ENCODE assay signal across 27 cellular contexts in the genomic region with DNA sequence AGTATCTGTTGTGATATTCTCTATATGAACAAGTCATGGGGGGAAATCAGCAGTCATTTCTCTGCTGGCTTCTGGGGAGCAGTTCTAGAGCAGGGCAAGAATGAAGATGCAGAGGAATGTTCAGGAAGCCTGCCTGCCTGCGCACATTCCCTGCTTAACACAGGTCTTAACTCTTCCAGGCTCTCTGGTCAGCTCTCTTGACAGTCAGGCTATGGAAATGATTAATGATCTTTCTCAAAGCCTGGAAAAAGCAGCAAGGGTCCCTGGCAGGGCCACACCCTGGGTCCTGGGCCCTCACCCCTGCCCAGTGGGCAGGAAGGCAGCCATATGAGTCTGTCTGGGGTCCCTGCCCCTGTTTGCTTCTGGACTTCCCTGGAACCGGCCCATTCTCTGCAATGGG. TPM values are rescaled to one million over a fixed set of nuclear protein-coding genes. Genes with fewer than 3 reads are reported as not detected.
DNase-seq lines count a peak whose midpoint lies in the region; ATAC-seq and TF ChIP-seq lines count a peak whose summit lies in the region.
"Had no signal": no experiment of that assay in that cellular context is flagged by ENCODE, and none has a peak within 500 bp of the region (broad histone marks: within the 10 kb centered on the region; RNA-seq: fewer than 3 reads in every experiment).

No MANE protein-coding gene starts in this region.

- no peaks in the 10 kb centered on the region for H3K9me3 ChIP-seq in mesodermal cell (ENCODE audit: control insufficient read depth, low read length)
- H3K9me3 ChIP-seq: transverse colon had no signal

- DNase-seq in activated naive CD4-positive, alpha-beta T cell treated with anti-CD3 and anti-CD28 coated beads, Interleukin-2, amount 10 ng/mL, durations not matched to agents 7 days and 5 days = no peak
- no peak for DNase-seq in activated naive CD4-positive, alpha-beta T cell treated with anti-CD3 and anti-CD28 coated beads for 36 hours
- DNase-seq in WTC11 (ENCODE audit: low spot score) (no peak), type B pancreatic cell (ENCODE audit: extremely low spot score, unreplicated experiment) (no peak), natural killer cell (no peak)
- DNase-seq: ACHN; activated CD4-positive, alpha-beta T cell treated with anti-CD3 and anti-CD28 coated beads for 48 hours; activated CD8-positive, alpha-beta memory T cell treated with anti-CD3 and anti-CD28 coated beads, Interleukin-2, amount 50 U/mL, for 48 hours; activated effector memory CD4-positive, alpha-beta T cell treated with Interleukin-2 at 50 U/mL for 16 hours; activated naive CD8-positive, alpha-beta T cell treated with anti-CD3 and anti-CD28 coated beads, Interleukin-2, amount 50 U/mL, for 24 hours; cerebellar nuclear complex; COR-L47; DMS79; GF-D8; naive thymus-derived CD4-positive, alpha-beta T cell; NCI-H1092 treated with DMSO at 0.1 percent for 48 hours; NCI-H2029; NCI-H526; NK-92 treated with Interleukin-12 subunit alpha and Interleukin-12 subunit beta, amount 100 ng/mL, for 24 hours; retina; small intestine; stimulated activated CD4-positive, alpha-beta T cell treated with anti-CD3 and anti-CD28 coated beads, Interleukin-1b, Interleukin-23, amount 100 ng/mL, for 48 hours; T-cell; transverse colon had no signal

- no peak overlapping the region for H3K4me3 Mint-ChIP-seq in activated naive CD4-positive, alpha-beta T cell treated with anti-CD3 and anti-CD28 coated beads, Interleukin-2, amount 10 ng/mL, durations not matched to agents 7 days and 5 days
- no peak overlapping the region for H3K4me3 Mint-ChIP-seq in activated naive CD4-positive, alpha-beta T cell treated with anti-CD3 and anti-CD28 coated beads for 36 hours
- no peak overlapping the region for H3K4me3 Mint-ChIP-seq in WTC11
- H3K4me3 Mint-ChIP-seq in type B pancreatic cell = no peak overlapping the region
- H3K4me3 Mint-ChIP-seq in natural killer cell = no peak overlapping the region
- H3K4me3 Mint-ChIP-seq: activated naive CD8-positive, alpha-beta T cell treated with anti-CD3 and anti-CD28 coated beads, Interleukin-2, amount 50 U/mL, for 24 hours; naive thymus-derived CD4-positive, alpha-beta T cell; T-cell had no signal

- H3K36me3 ChIP-seq in mesodermal cell (ENCODE audit: control insufficient read depth, insufficient read depth, low read length) = peaks cover 69% of the 10 kb centered on the region
- H3K36me3 ChIP-seq: transverse colon had no signal

- WGBS in mesodermal cell (ENCODE audit: insufficient coverage in 2 of 2), 2 experiments = 60% methylated on average over 1 of the region's 2 CpGs; no CpG with 5 or more reads in 1 of the 2 experiments

- H3K4me3 ChIP-seq in mesodermal cell (ENCODE audit: extremely low read depth, insufficient read depth, low read length, poor library complexity, severe bottlenecking) = no peak overlapping the region
- H3K4me3 ChIP-seq: transverse colon had no signal

- peaks cover 28% of the 10 kb centered on the region for H3K36me3 Mint-ChIP-seq in activated naive CD4-positive, alpha-beta T cell treated with anti-CD3 and anti-CD28 coated beads, Interleukin-2, amount 10 ng/mL, durations not matched to agents 7 days and 5 days
- H3K36me3 Mint-ChIP-seq in activated naive CD4-positive, alpha-beta T cell treated with anti-CD3 and anti-CD28 coated beads for 36 hours (ENCODE audit: low read depth) = no peaks in the 10 kb centered on the region
- H3K36me3 Mint-ChIP-seq in WTC11 (peaks cover 36% of the 10 kb centered on the region), type B pancreatic cell (peaks cover 9% of the 10 kb centered on the region), natural killer cell (no peaks in the 10 kb centered on the region)

- ATAC-seq in WTC11 = no peak
- no peak for ATAC-seq in GM21737 (IDR thresholded peaks at IDR 0.05; ENCODE audit: unreplicated experiment)
- ATAC-seq in natural killer cell = no peak
- no peak for ATAC-seq in HG03135 (IDR thresholded peaks at IDR 0.05; ENCODE audit: unreplicated experiment)
- ATAC-seq: activated naive CD8-positive, alpha-beta T cell treated with anti-CD3 and anti-CD28 coated beads, Interleukin-2, amount 50 U/mL, for 24 hours; naive thymus-derived CD4-positive, alpha-beta T cell; T-cell had no signal

- H3K9me3 Mint-ChIP-seq in activated naive CD4-positive, alpha-beta T cell treated with anti-CD3 and anti-CD28 coated beads, Interleukin-2, amount 10 ng/mL, durations not matched to agents 7 days and 5 days = no peaks in the 10 kb centered on the region
- no peaks in the 10 kb centered on the region for H3K9me3 Mint-ChIP-seq in activated naive CD4-positive, alpha-beta T cell treated with anti-CD3 and anti-CD28 coated beads for 36 hours
- H3K9me3 Mint-ChIP-seq in WTC11 (no peaks in the 10 kb centered on the region), type B pancreatic cell (no peaks in the 10 kb centered on the region), natural killer cell (no peaks in the 10 kb centered on the region)
- H3K9me3 Mint-ChIP-seq: activated naive CD8-positive, alpha-beta T cell treated with anti-CD3 and anti-CD28 coated beads, Interleukin-2, amount 50 U/mL, for 24 hours; T-cell had no signal

- POLR2A ChIA-PET in WTC11 (lab: Charles Lee) = no interaction called here

- peak overlapping the region; percentile 20 for H3K27ac Mint-ChIP-seq in activated naive CD4-positive, alpha-beta T cell treated with anti-CD3 and anti-CD28 coated beads, Interleukin-2, amount 10 ng/mL, durations not matched to agents 7 days and 5 days
- no peak overlapping the region for H3K27ac Mint-ChIP-seq in activated naive CD4-positive, alpha-beta T cell treated with anti-CD3 and anti-CD28 coated beads for 36 hours
- 0 out of 2 replicates have a peak overlapping the region, but pooled peaks have one; percentile 51 for H3K27ac Mint-ChIP-seq in WTC11
- H3K27ac Mint-ChIP-seq in type B pancreatic cell = peak overlapping the region; percentile 36
- H3K27ac Mint-ChIP-seq in natural killer cell = no peak overlapping the region
- H3K27ac Mint-ChIP-seq: activated naive CD8-positive, alpha-beta T cell treated with anti-CD3 and anti-CD28 coated beads, Interleukin-2, amount 50 U/mL, for 24 hours had no signal

- H3K4me1 ChIP-seq in mesodermal cell (ENCODE audit: control insufficient read depth, insufficient read depth, low read length, poor library complexity, severe bottlenecking) = peaks cover 40% of the 10 kb centered on the region
- H3K4me1 ChIP-seq: transverse colon had no signal

- intact Hi-C loops in activated naive CD4-positive, alpha-beta T cell treated with anti-CD3 and anti-CD28 coated beads for 36 hours (cut with micrococcal nuclease) = no loop called here
- intact Hi-C loops in natural killer cell (cut with micrococcal nuclease) = no loop called here

- TF ChIP-seq CTCF in WTC11 (IDR thresholded peaks at IDR 0.05) (no peak), type B pancreatic cell (conservative IDR thresholded peaks at IDR 0.05) (no peak), natural killer cell (IDR thresholded peaks at IDR 0.05) (no peak)

- no peaks in the 10 kb centered on the region for H3K27me3 Mint-ChIP-seq in activated naive CD4-positive, alpha-beta T cell treated with anti-CD3 and anti-CD28 coated beads, Interleukin-2, amount 10 ng/mL, durations not matched to agents 7 days and 5 days
- no peaks in the 10 kb centered on the region for H3K27me3 Mint-ChIP-seq in activated naive CD4-positive, alpha-beta T cell treated with anti-CD3 and anti-CD28 coated beads for 36 hours (ENCODE audit: low read depth)
- H3K27me3 Mint-ChIP-seq in WTC11 (ENCODE audit: low read depth) = no peaks in the 10 kb centered on the region
- no peaks in the 10 kb centered on the region for H3K27me3 Mint-ChIP-seq in type B pancreatic cell
- no peaks in the 10 kb centered on the region for H3K27me3 Mint-ChIP-seq in natural killer cell (ENCODE audit: low read depth in 2 of 2)
- H3K27me3 Mint-ChIP-seq: activated naive CD8-positive, alpha-beta T cell treated with anti-CD3 and anti-CD28 coated beads, Interleukin-2, amount 50 U/mL, for 24 hours; naive thymus-derived CD4-positive, alpha-beta T cell; T-cell had no signal

- peaks cover 5% of the 10 kb centered on the region for H3K4me1 Mint-ChIP-seq in activated naive CD4-positive, alpha-beta T cell treated with anti-CD3 and anti-CD28 coated beads, Interleukin-2, amount 10 ng/mL, durations not matched to agents 7 days and 5 days
- no peaks in the 10 kb centered on the region for H3K4me1 Mint-ChIP-seq in activated naive CD4-positive, alpha-beta T cell treated with anti-CD3 and anti-CD28 coated beads for 36 hours (ENCODE audit: low read depth)
- H3K4me1 Mint-ChIP-seq in WTC11 (peaks cover 26% of the 10 kb centered on the region), type B pancreatic cell (ENCODE audit: unreplicated experiment) (peaks cover 23% of the 10 kb centered on the region), natural killer cell (peaks cover 4% of the 10 kb centered on the region in 2 donors)
- H3K4me1 Mint-ChIP-seq: activated naive CD8-positive, alpha-beta T cell treated with anti-CD3 and anti-CD28 coated beads, Interleukin-2, amount 50 U/mL, for 24 hours; T-cell had no signal

- CTCF ChIA-PET in activated naive CD4-positive, alpha-beta T cell treated with anti-CD3 and anti-CD28 coated beads, Interleukin-2, amount 10 ng/mL, durations not matched to agents 7 days and 5 days (lab: Charles Lee) = interaction anchor here (1.3 to 1.5 kb wide), 2 partner anchors 14 to 213 kb away, joined by 3 read pairs; no protein-coding TSS in a partner anchor
- CTCF ChIA-PET in activated naive CD4-positive, alpha-beta T cell treated with anti-CD3 and anti-CD28 coated beads for 36 hours (lab: Charles Lee) = interaction anchor here (0.5 kb wide), 1 partner anchor 9 kb away, joined by 3 read pairs; no protein-coding TSS in a partner anchor
- CTCF ChIA-PET in WTC11 (lab: Charles Lee) = interaction anchor here (1.3 kb wide), 1 partner anchor 95 kb away, joined by 4 read pairs; no protein-coding TSS in a partner anchor

- peak overlapping the region; percentile 85 for H3K27ac ChIP-seq in mesodermal cell (ENCODE audit: low read depth, low read length, severe bottlenecking)
- H3K27ac ChIP-seq: transverse colon had no signal

TF ChIP-seq in WTC11, 78 proteins besides CTCF, POLR2A, EP300 and RAD21 (continues in another document):
- TF ChIP-seq SMAD3 (CRISPR knock-in tag; IDR thresholded peaks at IDR 0.05; ENCODE audit: borderline replicate concordance) = no peak

RNA-seq across cellular contexts. Expression of a gene that starts 31.4 kb away (rescaled TPM):
- 100 to 1,000 TPM; 124 TPM for total RNA-seq in activated naive CD4-positive, alpha-beta T cell treated with anti-CD3 and anti-CD28 coated beads for 36 hours
- 45.2 to 48.1 TPM (median 46.3 TPM) in 3 replicates for total RNA-seq in WTC11 (2021)
- polyA plus RNA-seq in mesodermal cell (2013, experiment 1 of 2) = 80.6 TPM
- polyA plus RNA-seq in mesodermal cell (2013, experiment 2 of 2) = 65.9 TPM
- total RNA-seq in type B pancreatic cell (ENCODE audit: low replicate concordance) = 73.6 and 76.5 TPM in 2 replicates
- total RNA-seq in natural killer cell = 100 to 1,000 TPM; 288 to 298 (median 293) TPM

RNA-seq across cellular contexts. Expression of a gene that starts 43.2 kb away (rescaled TPM):
- total RNA-seq in activated naive CD4-positive, alpha-beta T cell treated with anti-CD3 and anti-CD28 coated beads for 36 hours = 10 to 100 TPM; 14.2 to 15.9 TPM
- 122 to 133 TPM (median 124 TPM) in 3 replicates for total RNA-seq in WTC11 (2021)
- polyA plus RNA-seq in mesodermal cell (2013, experiment 1 of 2) = 71.5 TPM
- polyA plus RNA-seq in mesodermal cell (2013, experiment 2 of 2) = 58.5 TPM
- 25.8 and 28.8 TPM in 2 replicates for total RNA-seq in type B pancreatic cell (ENCODE audit: low replicate concordance)
- 10 to 100 TPM; 56.4 to 59.2 (median 58.3) TPM for total RNA-seq in natural killer cell

Comparison
In these comparisons a context has a peak if more than half of its experiments do, and no peak if none do; other contexts are left out.
1. H3K27ac Mint-ChIP-seq: peak in activated naive CD4-positive, alpha-beta T cell treated with anti-CD3 and anti-CD28 coated beads, Interleukin-2, amount 10 ng/mL, durations not matched to agents 7 days and 5 days (single experiment), WTC11 (single experiment) and type B pancreatic cell (single experiment); none in activated naive CD4-positive, alpha-beta T cell treated with anti-CD3 and anti-CD28 coated beads for 36 hours (single experiment) and natural killer cell (0 of 2).